ENCODE assay signal across 8 cellular contexts in genomic region chr6:112202639-112203341, GRCh38. TPM values are rescaled to one million over a fixed set of nuclear protein-coding genes. Genes with fewer than 3 reads are reported as not detected.
DNase-seq lines count a peak whose midpoint lies in the region; ATAC-seq and TF ChIP-seq lines count a peak whose summit lies in the region.

No MANE protein-coding gene starts in this region.

- DNase-seq in PC-3 = no peak
- DNase-seq in mesenchymal stem cell = peak; percentile 45
- no peak for DNase-seq in cerebellum (ENCODE audit: low spot score)
- DNase-seq in WTC11 (ENCODE audit: low spot score) = no peak
- no peak for DNase-seq in anterior cingulate cortex (lab: John Stamatoyannopoulos, UW)

- H3K27me3 ChIP-seq in PC-3 (ENCODE audit: low read length) = no peaks in the 10 kb centered on the region
- H3K27me3 ChIP-seq in mesenchymal stem cell (ENCODE audit: control insufficient read depth in 1 of 2, insufficient read depth in 1 of 2, low read length in 2 of 2) = no peaks in the 10 kb centered on the region

- H3K79me1 ChIP-seq in mesenchymal stem cell (replicated peaks; ENCODE audit: low read length, poor library complexity, severe bottlenecking) = no peaks in the 10 kb centered on the region

- POLR2A ChIA-PET in HEK293 (lab: Yijun Ruan, JAX) (interaction anchor here (0.6 kb wide), 1 partner anchor 1620 kb away, joined by 4 read pairs; no protein-coding TSS in a partner anchor), PC-3 (lab: Charles Lee; ENCODE audit: unreplicated experiment) (no interaction called here), WTC11 (lab: Charles Lee) (no interaction called here)

- H2AFZ ChIP-seq in PC-3 (ENCODE audit: low read length) (no peak overlapping the region), mesenchymal stem cell (ENCODE audit: low read depth, low read length) (no peak overlapping the region)

- no peak overlapping the region for H4K8ac ChIP-seq in mesenchymal stem cell (ENCODE audit: low read length)

- peak overlapping the region; percentile 50 for H3K9ac ChIP-seq in PC-3 (ENCODE audit: low read length)
- peak overlapping the region; percentile 77 for H3K9ac ChIP-seq in mesenchymal stem cell (ENCODE audit: low read length)

- no peak overlapping the region for H2AK5ac ChIP-seq in mesenchymal stem cell (ENCODE audit: low read length, severe bottlenecking)

- no peak overlapping the region for H4K91ac ChIP-seq in mesenchymal stem cell (ENCODE audit: low read length)

- H2BK5ac ChIP-seq in mesenchymal stem cell (ENCODE audit: low read depth, low read length, poor library complexity, severe bottlenecking) = no peak overlapping the region

- H3K9me3 ChIP-seq in HEK293 (ENCODE audit: control insufficient read depth, insufficient read depth, low read depth, low read length) (no peaks in the 10 kb centered on the region), PC-3 (ENCODE audit: low read length) (no peaks in the 10 kb centered on the region), mesenchymal stem cell (ENCODE audit: control insufficient read depth, low read length) (no peaks in the 10 kb centered on the region)

- CTCF ChIA-PET in HEK293 (lab: Yijun Ruan, JAX) (interaction anchor here (0.6 kb wide), 1 partner anchor 90 kb away, joined by 3 read pairs; no protein-coding TSS in a partner anchor), PC-3 (lab: Charles Lee) (no interaction called here), WTC11 (lab: Charles Lee) (interaction anchor here (1.7 kb wide), 1 partner anchor 23 kb away, joined by 4 read pairs; no protein-coding TSS in a partner anchor)

- H3K4me3 Mint-ChIP-seq in WTC11 = no peak overlapping the region

- no peak overlapping the region for H3K14ac ChIP-seq in mesenchymal stem cell (ENCODE audit: low read length in 2 of 2)

- ATAC-seq in GM18502 (IDR thresholded peaks at IDR 0.05; ENCODE audit: poor library complexity, unreplicated experiment) (peak; percentile 69), PC-3 (no peak), WTC11 (no peak), GM21360 (IDR thresholded peaks at IDR 0.05; ENCODE audit: unreplicated experiment) (no peak)

- H2BK12ac ChIP-seq in mesenchymal stem cell (ENCODE audit: low read length in 2 of 2) = no peak overlapping the region

- no peak for TF ChIP-seq CTCF in HEK293 (tag by site-specific recombination; IDR thresholded peaks at IDR 0.05)
- TF ChIP-seq CTCF in PC-3 (conservative IDR thresholded peaks at IDR 0.05; ENCODE audit: low read depth, low read length) = no peak
- TF ChIP-seq CTCF in WTC11 (IDR thresholded peaks at IDR 0.05) = no peak

- no peak overlapping the region for H3K4ac ChIP-seq in mesenchymal stem cell (ENCODE audit: low read depth in 1 of 2, low read length in 2 of 2)

- no peak overlapping the region for H3K18ac ChIP-seq in mesenchymal stem cell (ENCODE audit: low read depth in 1 of 2, low read length in 2 of 2)

- no peak overlapping the region for H2BK120ac ChIP-seq in mesenchymal stem cell (ENCODE audit: low read depth, low read length)

- H3K23ac ChIP-seq in mesenchymal stem cell (ENCODE audit: low read length in 2 of 2) = no peak overlapping the region

- H3F3A ChIP-seq in PC-3 (ENCODE audit: low read length, unreplicated experiment) = no peaks in the 10 kb centered on the region

- no peaks in the 10 kb centered on the region for H4K20me1 ChIP-seq in PC-3 (ENCODE audit: low read length)

- H3K9me3 Mint-ChIP-seq in WTC11 = peaks cover 12% of the 10 kb centered on the region

- BruUV-seq in PC-3 (replicated peaks; lab: Mats Ljungman, UMichigan) = no TSS peak

- no peak overlapping the region for H3K4me3 ChIP-seq in HEK293 (ENCODE audit: low read depth, low read length)
- no peak overlapping the region for H3K4me3 ChIP-seq in PC-3 (ENCODE audit: low read length)
- H3K4me3 ChIP-seq in mesenchymal stem cell (ENCODE audit: insufficient read depth in 1 of 2, low read depth in 1 of 2, low read length in 2 of 2) = no peak overlapping the region

- H3K27ac ChIP-seq in HEK293 (ENCODE audit: extremely low read depth, low read depth, low read length) (peak overlapping the region; percentile 71), PC-3 (ENCODE audit: low read length) (peak overlapping the region; percentile 95), mesenchymal stem cell (ENCODE audit: low read length, poor library complexity, severe bottlenecking) (peak overlapping the region; percentile 26)

- no peaks in the 10 kb centered on the region for H3K79me2 ChIP-seq in PC-3 (ENCODE audit: low read length)

- H3K4me1 ChIP-seq in HEK293 (ENCODE audit: control insufficient read depth, insufficient read depth, low read length) = peaks cover 36% of the 10 kb centered on the region
- peaks cover 64% of the 10 kb centered on the region for H3K4me1 ChIP-seq in PC-3 (ENCODE audit: insufficient read depth, low read length)
- H3K4me1 ChIP-seq in mesenchymal stem cell (ENCODE audit: control insufficient read depth, insufficient read depth, low read depth, low read length) = peaks cover 7% of the 10 kb centered on the region

- H3K4me2 ChIP-seq in PC-3 (ENCODE audit: low read length) = peak overlapping the region; percentile 78
- no peak overlapping the region for H3K4me2 ChIP-seq in mesenchymal stem cell (ENCODE audit: low read length, poor library complexity, severe bottlenecking)

- H3K36me3 ChIP-seq in HEK293 (ENCODE audit: control insufficient read depth in 2 of 2, insufficient read depth in 1 of 2, low read length in 2 of 2) = no peaks in the 10 kb centered on the region
- H3K36me3 ChIP-seq in PC-3 (ENCODE audit: low read depth, low read length) = no peaks in the 10 kb centered on the region
- peaks cover 0 to 82% of the 10 kb centered on the region in 2 experiments for H3K36me3 ChIP-seq in mesenchymal stem cell (ENCODE audit: control insufficient read depth in 1 of 2, insufficient read depth in 2 of 2, low read depth in 1 of 2, low read length in 2 of 2)

- peaks cover 75% of the 10 kb centered on the region for H3K4me1 Mint-ChIP-seq in WTC11

- peaks cover 29% of the 10 kb centered on the region for H3K27me3 Mint-ChIP-seq in WTC11 (ENCODE audit: low read depth)

- no peak overlapping the region for H3K27ac Mint-ChIP-seq in WTC11

- no peak overlapping the region for H2BK15ac ChIP-seq in mesenchymal stem cell (ENCODE audit: low read depth, poor library complexity, severe bottlenecking)

- H3K36me3 Mint-ChIP-seq in WTC11 = peaks cover 7% of the 10 kb centered on the region

- H3K9me2 ChIP-seq in PC-3 (replicated peaks; ENCODE audit: low read length) = no peaks in the 10 kb centered on the region

- intact Hi-C loops in PC-3 (cut with micrococcal nuclease) = loop anchor here (5.0 kb wide), 2 partner anchors 50 to 95 kb away; partner anchors contain the start of gene LAMA4

- WGBS in mesenchymal stem cell = 70% methylated on average over 12 of the region's 12 CpGs

TF ChIP-seq in HEK293, 187 proteins besides CTCF, POLR2A, EP300 and RAD21:
- TF ChIP-seq ZNF211 (tag by site-specific recombination; IDR thresholded peaks at IDR 0.05; ENCODE audit: low read depth) (no peak), ZNF341 (tag by site-specific recombination; IDR thresholded peaks at IDR 0.05; ENCODE audit: low read depth) (no peak), ZNF785 (tag by site-specific recombination; IDR thresholded peaks at IDR 0.05) (no peak), TRIM28 (IDR thresholded peaks at IDR 0.05; ENCODE audit: borderline replicate concordance, low read length) (peak; percentile 72), ZIC2 (tag by site-specific recombination; IDR thresholded peaks at IDR 0.05) (peak; percentile 22; the same call in 1 of the 2 replicates), ZNF132 (tag by site-specific recombination; IDR thresholded peaks at IDR 0.05; ENCODE audit: borderline replicate concordance) (no peak)

TF ChIP-seq in WTC11, 78 proteins besides CTCF, POLR2A, EP300 and RAD21:
- TF ChIP-seq ATF1 (CRISPR knock-in tag; IDR thresholded peaks at IDR 0.05) (no peak), TEAD4 (CRISPR knock-in tag; IDR thresholded peaks at IDR 0.05) (no peak), ZNF416 (CRISPR knock-in tag; IDR thresholded peaks at IDR 0.05) (no peak), TP53 (CRISPR knock-in tag; IDR thresholded peaks at IDR 0.05) (no peak), NFATC4 (CRISPR knock-in tag; IDR thresholded peaks at IDR 0.05) (no peak), E2F5 (CRISPR knock-in tag; IDR thresholded peaks at IDR 0.05) (no peak), HMGXB4 (CRISPR knock-in tag; IDR thresholded peaks at IDR 0.05) (no peak), PREB (CRISPR knock-in tag; IDR thresholded peaks at IDR 0.05; ENCODE audit: borderline replicate concordance) (no peak)
TF ChIP-seq in WTC11: peak in this region for 0.

RNA-seq across cellular contexts. Expression of gene LAMA4, which starts 51.6 kb away (rescaled TPM):
- total RNA-seq in PC-3 (2014; rRNA removed) (9.4 and 18.3 TPM in 2 replicates), cerebellum (65.4 TPM), WTC11 (2021) (1.6 to 2.6 TPM (median 1.7 TPM) in 3 replicates)
- polyA plus RNA-seq in mesenchymal stem cell (2013, experiment 1 of 2) = 51.1 TPM
- 47.5 TPM for polyA plus RNA-seq in mesenchymal stem cell (2013, experiment 2 of 2)

Comparison
In these comparisons a context has a peak if more than half of its experiments do, and no peak if none do; other contexts are left out.
1. H3K27ac ChIP-seq: peak in every context shown above with its lines; median percentile 95 in PC-3; 71 in HEK293; 26 in mesenchymal stem cell.